Comparison of ENCODE assay signal across 18 cellular contexts in genomic region chr5:30505014-30505886, GRCh38.
A peak's percentile ranks its signal among the peaks of the same experiment; 100 is the strongest.
DNase-seq lines count a peak whose midpoint lies in the region; ATAC-seq, FAIRE-seq and TF ChIP-seq lines count a peak whose summit lies in the region.
"Had no signal": no experiment of that assay in that cellular context is flagged by ENCODE, and none has a peak within 500 bp of the region (broad histone marks: within the 10 kb centered on the region; RNA-seq: fewer than 3 reads in every experiment).

No MANE protein-coding gene starts in this region.

- intact Hi-C loops in upper lobe of right lung (cut with DNase I), result no loop called here

- H3K9me3 Mint-ChIP-seq in activated T-cell treated with anti-CD3 and anti-CD28 coated beads, Interleukin-2, amount 50 U/mL, for 4 hours, result peaks cover 13% of the 10 kb centered on the region

- no peak for TF ChIP-seq CTCF in upper lobe of right lung (IDR thresholded peaks at IDR 0.05)

- H3K36me3 ChIP-seq in HUES6 (ENCODE audit: control insufficient read depth, insufficient read depth, low read length), result no peaks in the 10 kb centered on the region
- no peaks in the 10 kb centered on the region for H3K36me3 ChIP-seq in upper lobe of right lung

- no peak overlapping the region for H3K9ac ChIP-seq in HUES6 (ENCODE audit: low read length)
- H3K9ac ChIP-seq: parathyroid adenoma had no signal

- no peak for TF ChIP-seq POLR2A in GM12892 (IDR thresholded peaks at IDR 0.05; ENCODE audit: low read depth, low read length)

- H3K4me1 ChIP-seq in HUES6 (ENCODE audit: control insufficient read depth, insufficient read depth, low read length) (peaks cover 6% of the 10 kb centered on the region), upper lobe of right lung (no peaks in the 10 kb centered on the region)
- H3K4me1 ChIP-seq: parathyroid adenoma had no signal

- H3K9me3 ChIP-seq in HUES6 (ENCODE audit: control insufficient read depth, insufficient read depth, low read depth, low read length) (no peaks in the 10 kb centered on the region), upper lobe of right lung (no peaks in the 10 kb centered on the region)

- H3K4me3 Mint-ChIP-seq in activated T-cell treated with anti-CD3 and anti-CD28 coated beads, Interleukin-2, amount 50 U/mL, for 4 hours, result no peak overlapping the region
- H3K4me3 Mint-ChIP-seq: stimulated activated naive CD8-positive, alpha-beta T cell treated with anti-CD3 and anti-CD28 coated beads, Interleukin-15, Interleukin-2, amounts not matched to agents 100 ng/mL and 50 ng/mL, for 24 hours had no signal

- no peaks in the 10 kb centered on the region for H3K27me3 Mint-ChIP-seq in activated T-cell treated with anti-CD3 and anti-CD28 coated beads, Interleukin-2, amount 50 U/mL, for 4 hours (ENCODE audit: low read depth)
- H3K27me3 Mint-ChIP-seq: stimulated activated naive CD8-positive, alpha-beta T cell treated with anti-CD3 and anti-CD28 coated beads, Interleukin-15, Interleukin-2, amounts not matched to agents 100 ng/mL and 50 ng/mL, for 24 hours had no signal

- ATAC-seq in SK-N-SH treated with all-trans-retinoic acid at 6 μM for 48 hours, result no peak
- ATAC-seq in upper lobe of right lung, result no peak
- no peak for ATAC-seq in GM18868 (IDR thresholded peaks at IDR 0.05; ENCODE audit: unreplicated experiment)
- no peak for ATAC-seq in activated T-cell treated with anti-CD3 and anti-CD28 coated beads, Interleukin-2, amount 50 U/mL, for 4 hours
- ATAC-seq: esophagus mucosa, left ventricle myocardium superior had no signal

- H3K36me3 Mint-ChIP-seq in activated T-cell treated with anti-CD3 and anti-CD28 coated beads, Interleukin-2, amount 50 U/mL, for 4 hours (ENCODE audit: insufficient read depth), result no peaks in the 10 kb centered on the region

- no peaks in the 10 kb centered on the region for H3K4me1 Mint-ChIP-seq in activated T-cell treated with anti-CD3 and anti-CD28 coated beads, Interleukin-2, amount 50 U/mL, for 4 hours (ENCODE audit: low read depth)

- FAIRE-seq in GM12892 (lab: Jason Lieb, UNC), result no peak
- FAIRE-seq: GM12891 had no signal

- peak overlapping the region; percentile 74 for H3K27ac ChIP-seq in HUES6 (ENCODE audit: low read depth, low read length)
- no peak overlapping the region for H3K27ac ChIP-seq in upper lobe of right lung
- H3K27ac ChIP-seq: HL-60, parathyroid adenoma had no signal

- no peaks in the 10 kb centered on the region for H3K27me3 ChIP-seq in HUES6 (ENCODE audit: control insufficient read depth, insufficient read depth, low read length)
- no peaks in the 10 kb centered on the region for H3K27me3 ChIP-seq in upper lobe of right lung

- DNase-seq in glomerular endothelial cell (ENCODE audit: extremely low read depth, low read depth, low spot score) (peak; percentile 10), renal cortical epithelial cell (ENCODE audit: low read depth) (peak; percentile 94), upper lobe of right lung (no peak), GM12892 (ENCODE audit: insufficient read length) (no peak)
- no peak for DNase-seq in activated T-cell treated with anti-CD3 and anti-CD28 coated beads, Interleukin-2, amount 50 U/mL, for 4 hours
- DNase-seq: anterior cingulate cortex; DMS 273 treated with DMSO at 0.1 percent for 48 hours; left ventricle myocardium superior; NCI-H1436 treated with DMSO at 0.1 percent for 48 hours; stimulated activated CD4-positive, alpha-beta T cell treated with anti-CD3 and anti-CD28 coated beads, Interleukin-4, amount 100 ng/mL, for 1 hour had no signal

- H3K4me3 ChIP-seq in HUES6 (ENCODE audit: low read depth, low read length), result no peak overlapping the region
- no peak overlapping the region for H3K4me3 ChIP-seq in upper lobe of right lung

TF ChIP-seq in SK-N-SH treated with all-trans-retinoic acid at 6 μM for 48 hours, 23 proteins besides CTCF, POLR2A, EP300 and RAD21:
- TF ChIP-seq ISL1 (CRISPR knock-in tag; IDR thresholded peaks at IDR 0.05) (peak; percentile 60), CREB5 (CRISPR knock-in tag; IDR thresholded peaks at IDR 0.05; ENCODE audit: low read depth) (peak; percentile 61; the same call in 1 of the 2 replicates), ARNTL (CRISPR knock-in tag; IDR thresholded peaks at IDR 0.05; ENCODE audit: borderline replicate concordance, low read depth) (no peak), PPARA (CRISPR knock-in tag; IDR thresholded peaks at IDR 0.05; ENCODE audit: borderline replicate concordance) (no peak), ZNF70 (CRISPR knock-in tag; IDR thresholded peaks at IDR 0.05) (no peak), POU6F1 (CRISPR knock-in tag; IDR thresholded peaks at IDR 0.05; ENCODE audit: borderline replicate concordance, low read depth) (no peak), ZFP30 (CRISPR knock-in tag; IDR thresholded peaks at IDR 0.05) (no peak)

Comparison
In these comparisons a context has a peak if more than half of its experiments do, and no peak if none do; other contexts are left out.
1. DNase-seq: peak in glomerular endothelial cell (single experiment) and renal cortical epithelial cell (single experiment); none in upper lobe of right lung (single experiment), GM12892 (single experiment) and activated T-cell treated with anti-CD3 and anti-CD28 coated beads, Interleukin-2, amount 50 U/mL, for 4 hours (single experiment).